In the genomic region with DNA sequence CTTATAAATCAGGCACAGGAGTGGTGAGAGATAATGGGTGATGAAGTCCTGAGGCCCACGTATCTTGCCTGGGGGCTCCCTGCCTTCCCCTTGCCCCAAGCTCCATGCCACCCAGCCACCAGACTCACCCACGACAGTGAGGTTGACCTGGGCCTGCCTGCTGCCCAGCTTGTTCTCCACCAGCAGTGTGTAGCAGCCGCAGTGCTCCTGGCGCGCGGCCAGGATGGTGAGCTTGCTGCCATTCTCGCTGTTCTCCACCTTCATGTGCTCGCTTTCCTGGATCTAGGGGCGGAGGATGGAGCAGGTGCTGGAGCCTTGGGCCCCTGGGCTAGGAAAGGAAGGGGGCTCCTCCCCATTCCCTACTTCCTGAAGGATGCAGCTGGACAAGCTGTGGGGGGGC, we compare ENCODE assay signal across 23 cellular contexts.
DNase-seq lines count a peak whose midpoint lies in the region; ATAC-seq and TF ChIP-seq lines count a peak whose summit lies in the region.
"Had no signal": no experiment of that assay in that cellular context is flagged by ENCODE, and none has a peak within 500 bp of the region (broad histone marks: within the 10 kb centered on the region; RNA-seq: fewer than 3 reads in every experiment).

No MANE protein-coding gene starts in this region.

- H3K36me3 ChIP-seq in BE2C (no peaks in the 10 kb centered on the region), esophagus (ENCODE audit: control insufficient read depth in 2 of 2, insufficient read depth in 2 of 2, low read length in 1 of 2) (peaks cover 0 to 3% of the 10 kb centered on the region in 2 donors), rectal smooth muscle tissue (ENCODE audit: control insufficient read depth, insufficient read depth, low read length) (peaks cover 19% of the 10 kb centered on the region)
- H3K36me3 ChIP-seq: heart right ventricle had no signal

- peak; percentile 59 for DNase-seq in BE2C
- peak; percentile 21 for DNase-seq in DMS153 treated with DMSO at 0.1 percent for 48 hours (lab: John Stamatoyannopoulos, UW; ENCODE audit: unreplicated experiment)
- DNase-seq in OCI-M1 (lab: John Stamatoyannopoulos, UW): no peak
- no peak for DNase-seq in head of caudate nucleus
- DNase-seq: activated B cell treated with CpG ODN at 0.5 μM for 24 hours; activated CD4-positive, alpha-beta T cell treated with anti-CD3 and anti-CD28 coated beads, Interleukin-2, amount 50 U/mL, for 4 hours; activated effector memory CD4-positive, alpha-beta T cell treated with anti-CD3 and anti-CD28 coated beads, Interleukin-2, amount 50 U/mL, for 16 hours; activated naive CD8-positive, alpha-beta T cell treated with anti-CD3 and anti-CD28 coated beads, Interleukin-2, amount 50 U/mL, for 24 hours; cortex of kidney; DMS79; HCEC 1CT; KBM-7; left lung; midbrain; NCI-H2029 treated with DMSO at 0.1 percent for 48 hours; NCI-H510A; nephron progenitor cell; T1000 had no signal

- ATAC-seq in HG03442 (IDR thresholded peaks at IDR 0.05; ENCODE audit: unreplicated experiment) (no peak), GM21423 (IDR thresholded peaks at IDR 0.05; ENCODE audit: unreplicated experiment) (no peak)
- ATAC-seq: activated naive CD8-positive, alpha-beta T cell treated with anti-CD3 and anti-CD28 coated beads, Interleukin-2, amount 50 U/mL, for 24 hours; heart right ventricle; left lung had no signal

- H3K27me3 ChIP-seq in BE2C (no peaks in the 10 kb centered on the region), esophagus (ENCODE audit: control insufficient read depth in 1 of 2, insufficient read depth in 2 of 2, low read length in 2 of 2) (no peaks in the 10 kb centered on the region), rectal smooth muscle tissue (ENCODE audit: control insufficient read depth, insufficient read depth, low read length) (no peaks in the 10 kb centered on the region)
- H3K27me3 ChIP-seq: heart right ventricle, left lung had no signal

- H3K27ac ChIP-seq in esophagus (ENCODE audit: low read depth in 2 of 2, low read length in 1 of 2) (peak overlapping the region; percentile 30 to 70), rectal smooth muscle tissue (ENCODE audit: low read depth, low read length) (peak overlapping the region; percentile 95)
- H3K27ac ChIP-seq: heart right ventricle had no signal

- H3K9ac ChIP-seq in rectal smooth muscle tissue (ENCODE audit: low read length): no peak overlapping the region

- H3K4me3 ChIP-seq in BE2C (ENCODE audit: low read depth, low read length): no peak overlapping the region
- no peak overlapping the region for H3K4me3 ChIP-seq in esophagus (ENCODE audit: low read depth in 1 of 2, low read length in 2 of 2)
- no peak overlapping the region for H3K4me3 ChIP-seq in rectal smooth muscle tissue (ENCODE audit: low read length)
- H3K4me3 ChIP-seq: heart right ventricle, left lung had no signal

- intact Hi-C loops in head of caudate nucleus (cut with DNase I): no loop called here

- TF ChIP-seq CTCF in BE2C (IDR thresholded peaks at IDR 0.05; ENCODE audit: low read depth, low read length): no peak

- H3K9me3 ChIP-seq in BE2C (no peaks in the 10 kb centered on the region), esophagus (ENCODE audit: control insufficient read depth in 2 of 2, insufficient read depth in 1 of 2, low read depth in 1 of 2, low read length in 1 of 2) (no peaks in the 10 kb centered on the region)
- H3K9me3 ChIP-seq: heart right ventricle, left lung had no signal

- WGBS in esophagus, 2 donors: 83 to 86% methylated on average over 9 of the region's 9 CpGs

- H3K4me1 ChIP-seq in BE2C: peaks cover 5% of the 10 kb centered on the region
- H3K4me1 ChIP-seq in esophagus (ENCODE audit: control insufficient read depth in 2 of 2, insufficient read depth in 2 of 2, low read length in 1 of 2): peaks cover 2 to 7% of the 10 kb centered on the region in 2 donors
- H3K4me1 ChIP-seq in rectal smooth muscle tissue (ENCODE audit: control insufficient read depth, insufficient read depth, low read length): peaks cover 53% of the 10 kb centered on the region

Comparison
In these comparisons a context has a peak if more than half of its experiments do, and no peak if none do; other contexts are left out.
1. DNase-seq: peak in BE2C (single experiment) and DMS153 treated with DMSO at 0.1 percent for 48 hours (single experiment); none in OCI-M1 (single experiment) and head of caudate nucleus (0 of 42).